9 cellular contexts compared by ENCODE assay signal in genomic region chr1:113074237-113074636, GRCh38. TPM values are rescaled to one million over a fixed set of nuclear protein-coding genes. Genes with fewer than 3 reads are reported as not detected.
A peak's percentile ranks its signal among the peaks of the same experiment; 100 is the strongest.
DNase-seq lines count a peak whose midpoint lies in the region; ATAC-seq and TF ChIP-seq lines count a peak whose summit lies in the region.
"Had no signal": no experiment of that assay in that cellular context is flagged by ENCODE, and none has a peak within 500 bp of the region (broad histone marks: within the 10 kb centered on the region; RNA-seq: fewer than 3 reads in every experiment).

No MANE protein-coding gene starts in this region.

- H3K4me1 ChIP-seq in ectodermal cell (ENCODE audit: control insufficient read depth, insufficient read depth, low read length) (no peaks in the 10 kb centered on the region), osteoblast (ENCODE audit: insufficient read depth, low read length) (peaks cover 12% of the 10 kb centered on the region)

- DNase-seq in Calu3 (no peak), MG63 (no peak), osteoblast (ENCODE audit: insufficient read length, low spot score, missing footprints) (no peak), HuH-7.5 (ENCODE audit: low spot score) (no peak), NCI-H2196 (lab: John Stamatoyannopoulos, UW; ENCODE audit: unreplicated experiment) (no peak)
- DNase-seq: anterior cingulate cortex had no signal

- no peaks in the 10 kb centered on the region for H3K4me1 Mint-ChIP-seq in Calu3 (ENCODE audit: low read depth, unreplicated experiment)

- ATAC-seq in activated CD4-positive, CD25-positive, alpha-beta regulatory T cell treated with anti-CD3 and anti-CD28 coated beads, Interleukin-2, amount 50 U/mL, for 24 hours = no peak
- ATAC-seq in GM19467 (IDR thresholded peaks at IDR 0.05; ENCODE audit: unreplicated experiment) = no peak

- peaks cover 36% of the 10 kb centered on the region for H4K20me1 ChIP-seq in osteoblast (ENCODE audit: insufficient read depth, low read length)

- H3K4me2 ChIP-seq in osteoblast (ENCODE audit: insufficient read depth, low read length) = peak overlapping the region; percentile 85

- peaks cover 59% of the 10 kb centered on the region for H3K79me2 ChIP-seq in osteoblast (ENCODE audit: insufficient read depth, low read length)

- no peak overlapping the region for H3K27ac ChIP-seq in ectodermal cell (ENCODE audit: insufficient read depth, low read depth, low read length, poor library complexity, severe bottlenecking)
- peak overlapping the region; percentile 93 for H3K27ac ChIP-seq in osteoblast (ENCODE audit: low read depth, low read length)

- no peaks in the 10 kb centered on the region for H3K27me3 Mint-ChIP-seq in Calu3 (ENCODE audit: unreplicated experiment)

- H3K9me3 ChIP-seq in MG63 = no peaks in the 10 kb centered on the region
- no peaks in the 10 kb centered on the region for H3K9me3 ChIP-seq in ectodermal cell (ENCODE audit: control insufficient read depth, low read length)
- H3K9me3 ChIP-seq in osteoblast (ENCODE audit: low read depth, low read length) = no peaks in the 10 kb centered on the region

- peak overlapping the region; percentile 66 for H3K27ac Mint-ChIP-seq in Calu3 (ENCODE audit: unreplicated experiment)

- CTCF ChIA-PET in Calu3 (lab: Charles Lee) = interaction anchor here (0.6 kb wide), 1 partner anchor 9 kb away, joined by 4 read pairs; no protein-coding TSS in a partner anchor

- peak overlapping the region; percentile 84 for H3K4me3 ChIP-seq in MG63
- H3K4me3 ChIP-seq in ectodermal cell (ENCODE audit: insufficient read depth, low read depth, low read length) = peak overlapping the region; percentile 83
- peak overlapping the region; percentile 99 for H3K4me3 ChIP-seq in osteoblast (ENCODE audit: insufficient read depth, low read length)

- no peaks in the 10 kb centered on the region for H3K9me3 Mint-ChIP-seq in Calu3 (ENCODE audit: low read depth, unreplicated experiment)

- H3K36me3 Mint-ChIP-seq in Calu3 (ENCODE audit: insufficient read depth, unreplicated experiment) = peaks cover 28% of the 10 kb centered on the region

- peaks cover 24% of the 10 kb centered on the region for H3K36me3 ChIP-seq in MG63
- no peaks in the 10 kb centered on the region for H3K36me3 ChIP-seq in ectodermal cell (ENCODE audit: control insufficient read depth, insufficient read depth, low read length)
- no peaks in the 10 kb centered on the region for H3K36me3 ChIP-seq in osteoblast (ENCODE audit: insufficient read depth, low read length)

- H3K4me3 Mint-ChIP-seq in Calu3 (ENCODE audit: low read depth, unreplicated experiment) = peak overlapping the region; percentile 87

- TSS peak; percentile 58 for BruUV-seq in Calu3 (replicated peaks; lab: Mats Ljungman, UMichigan)

- intact Hi-C loops in Calu3 (cut with micrococcal nuclease; ENCODE audit: unreplicated experiment) = loop anchor here (5.0 kb wide), 1 partner anchor 267 kb away; no protein-coding TSS in a partner anchor

- no peak overlapping the region for H2AFZ ChIP-seq in osteoblast (ENCODE audit: low read length)

- WGBS in ectodermal cell, 2 experiments = 76 to 79% methylated on average over 6 of the region's 6 CpGs

- H3K27me3 ChIP-seq in MG63 (no peaks in the 10 kb centered on the region), ectodermal cell (ENCODE audit: control insufficient read depth, insufficient read depth, low read length, poor library complexity, severe bottlenecking) (no peaks in the 10 kb centered on the region), osteoblast (ENCODE audit: insufficient read depth, low read length) (no peaks in the 10 kb centered on the region)

- TF ChIP-seq CTCF in Calu3 (IDR thresholded peaks at IDR 0.05; ENCODE audit: unreplicated experiment) (no peak), osteoblast (IDR thresholded peaks at IDR 0.05; ENCODE audit: extremely low read depth, low read depth, low read length) (no peak)

RNA-seq across cellular contexts. Expression of gene LRIG2, which starts 1.2 kb away (rescaled TPM):
- 11.0 and 11.6 TPM in 2 replicates for total RNA-seq in Calu3 (2022)
- 4.0 and 4.5 TPM in 2 replicates for total RNA-seq in MG63 (2014; rRNA removed; shearing (Covaris generic); ENCODE audit: low replicate concordance)
- polyA plus RNA-seq in ectodermal cell (2013, experiment 1 of 4) = 15.3 TPM
- 16.8 TPM for polyA plus RNA-seq in ectodermal cell (2013, experiment 2 of 4)
- 11.9 TPM for polyA plus RNA-seq in ectodermal cell (2013, experiment 3 of 4)
- 14.0 TPM for polyA plus RNA-seq in ectodermal cell (2013, experiment 4 of 4)
- total RNA-seq in osteoblast = 17.4 and 18.6 TPM in 2 replicates
